ENCODE assay signal across 23 cellular contexts in genomic region chr5:457195-457961, GRCh38. TPM values are rescaled to one million over a fixed set of nuclear protein-coding genes. Genes with fewer than 3 reads are reported as not detected.
A peak's percentile ranks its signal among the peaks of the same experiment; 100 is the strongest.
DNase-seq lines count a peak whose midpoint lies in the region; FAIRE-seq and TF ChIP-seq lines count a peak whose summit lies in the region.
"Had no signal": no experiment of that assay in that cellular context is flagged by ENCODE, and none has a peak within 500 bp of the region (broad histone marks: within the 10 kb centered on the region; RNA-seq: fewer than 3 reads in every experiment).

No MANE protein-coding gene starts in this region.

- no peaks in the 10 kb centered on the region for H3K27me3 Mint-ChIP-seq in activated CD4-positive, alpha-beta memory T cell treated with anti-CD3 and anti-CD28 coated beads for 36 hours
- no peaks in the 10 kb centered on the region for H3K27me3 Mint-ChIP-seq in activated CD4-positive, alpha-beta memory T cell treated with anti-CD3 and anti-CD28 coated beads, Interleukin-2, amount 10 ng/mL, durations not matched to agents 7 days and 5 days
- H3K27me3 Mint-ChIP-seq in glutamatergic neuron (ENCODE audit: unreplicated experiment), result peaks cover 5% of the 10 kb centered on the region
- H3K27me3 Mint-ChIP-seq: activated CD4-positive, alpha-beta T cell treated with anti-CD3 and anti-CD28 coated beads, Interleukin-2, amount 10 ng/mL, durations not matched to agents 24 days and 14 days; B cell had no signal

- WGBS in tibial nerve, 2 donors, result 90 to 96% methylated on average over 18 to 19 of the region's 19 CpGs

- H3K4me3 ChIP-seq in tibial nerve (no peak overlapping the region), OCI-LY7 (ENCODE audit: low read depth, low read length, poor library complexity, severe bottlenecking) (no peak overlapping the region)
- H3K4me3 ChIP-seq: esophagus muscularis mucosa, stomach had no signal

- H3K36me3 Mint-ChIP-seq in activated CD4-positive, alpha-beta memory T cell treated with anti-CD3 and anti-CD28 coated beads for 36 hours, result peaks cover 66% of the 10 kb centered on the region
- peaks cover 87% of the 10 kb centered on the region for H3K36me3 Mint-ChIP-seq in activated CD4-positive, alpha-beta memory T cell treated with anti-CD3 and anti-CD28 coated beads, Interleukin-2, amount 10 ng/mL, durations not matched to agents 7 days and 5 days (ENCODE audit: low read depth)
- H3K36me3 Mint-ChIP-seq in glutamatergic neuron (ENCODE audit: unreplicated experiment), result peaks cover 28% of the 10 kb centered on the region

- BruUV-seq in OCI-LY7 (replicated peaks; lab: Mats Ljungman, UMichigan), result no TSS peak

- no peaks in the 10 kb centered on the region for H3K9me2 ChIP-seq in OCI-LY7 (ENCODE audit: insufficient read depth, low read length)

- TF ChIP-seq CTCF in glutamatergic neuron (IDR thresholded peaks at IDR 0.05; ENCODE audit: partially characterized antibody, unreplicated experiment) (no peak), tibial nerve (IDR thresholded peaks at IDR 0.05) (no peak), OCI-LY7 (conservative IDR thresholded peaks at IDR 0.05; ENCODE audit: low read length) (no peak)

- H3K9me3 ChIP-seq in tibial nerve (peaks cover 0 to 5% (median 1%) of the 10 kb centered on the region in 4 donors), OCI-LY7 (ENCODE audit: low read length) (peaks cover 3% of the 10 kb centered on the region; the same call in 1 of the 2 replicates)
- H3K9me3 ChIP-seq: neutrophil had no signal

- CTCF ChIA-PET in activated CD4-positive, alpha-beta memory T cell treated with anti-CD3 and anti-CD28 coated beads for 36 hours (lab: Charles Lee), result interaction anchor here (2.8 kb wide), 1 partner anchor 11 kb away, joined by 18 read pairs; no protein-coding TSS in a partner anchor
- CTCF ChIA-PET in activated CD4-positive, alpha-beta memory T cell treated with anti-CD3 and anti-CD28 coated beads, Interleukin-2, amount 10 ng/mL, durations not matched to agents 7 days and 5 days (lab: Charles Lee), result no interaction called here
- CTCF ChIA-PET in OCI-LY7 (lab: Charles Lee; ENCODE audit: unreplicated experiment), result no interaction called here

- H3K27ac ChIP-seq in tibial nerve, result no peak overlapping the region
- no peak overlapping the region for H3K27ac ChIP-seq in OCI-LY7 (ENCODE audit: low read depth, low read length, poor library complexity, severe bottlenecking)
- H3K27ac ChIP-seq: esophagus muscularis mucosa, neutrophil, stomach had no signal

- TF ChIP-seq EP300 in tibial nerve (IDR thresholded peaks at IDR 0.05), result no peak

- peaks cover 60% of the 10 kb centered on the region for H3K4me1 Mint-ChIP-seq in activated CD4-positive, alpha-beta memory T cell treated with anti-CD3 and anti-CD28 coated beads for 36 hours (ENCODE audit: low read depth)
- peaks cover 60% of the 10 kb centered on the region for H3K4me1 Mint-ChIP-seq in activated CD4-positive, alpha-beta memory T cell treated with anti-CD3 and anti-CD28 coated beads, Interleukin-2, amount 10 ng/mL, durations not matched to agents 7 days and 5 days
- H3K4me1 Mint-ChIP-seq in glutamatergic neuron (ENCODE audit: low read depth, unreplicated experiment), result no peaks in the 10 kb centered on the region

- peaks cover 6% of the 10 kb centered on the region for H3K9me3 Mint-ChIP-seq in activated CD4-positive, alpha-beta memory T cell treated with anti-CD3 and anti-CD28 coated beads for 36 hours
- H3K9me3 Mint-ChIP-seq in activated CD4-positive, alpha-beta memory T cell treated with anti-CD3 and anti-CD28 coated beads, Interleukin-2, amount 10 ng/mL, durations not matched to agents 7 days and 5 days, result peaks cover 5% of the 10 kb centered on the region
- no peaks in the 10 kb centered on the region for H3K9me3 Mint-ChIP-seq in glutamatergic neuron (ENCODE audit: unreplicated experiment)

- POLR2A ChIA-PET in activated CD4-positive, alpha-beta memory T cell treated with anti-CD3 and anti-CD28 coated beads for 36 hours (lab: Charles Lee), result no interaction called here
- POLR2A ChIA-PET in activated CD4-positive, alpha-beta memory T cell treated with anti-CD3 and anti-CD28 coated beads, Interleukin-2, amount 10 ng/mL, durations not matched to agents 7 days and 5 days (lab: Charles Lee), result interaction anchor here (0.9 kb wide), 1 partner anchor 10 kb away, joined by 3 read pairs; no protein-coding TSS in a partner anchor
- POLR2A ChIA-PET in OCI-LY7 (lab: Charles Lee), result no interaction called here

- no peaks in the 10 kb centered on the region for H3K27me3 ChIP-seq in tibial nerve
- H3K27me3 ChIP-seq: esophagus muscularis mucosa, neutrophil, stomach had no signal

- H2AFZ ChIP-seq in OCI-LY7 (ENCODE audit: low read length), result no peak overlapping the region

- no peak for TF ChIP-seq POLR2A in tibial nerve (IDR thresholded peaks at IDR 0.05)

- no peaks in the 10 kb centered on the region for H4K20me1 ChIP-seq in OCI-LY7 (ENCODE audit: insufficient read depth, low read length)

- intact Hi-C loops in activated CD4-positive, alpha-beta memory T cell treated with anti-CD3 and anti-CD28 coated beads for 36 hours (cut with micrococcal nuclease), result loop anchor here (5.0 to 10.0 kb wide), 2 partner anchors 80 to 243 kb away; partner anchors contain the start of genes CCDC127 and SDHA
- intact Hi-C loops in posterior vena cava (cut with DNase I) (no loop called here), OCI-LY7 (cut with micrococcal nuclease; ENCODE audit: unreplicated experiment) (no loop called here)

- peak; percentile 33 for FAIRE-seq in HTR-8/SVneo (lab: Jason Lieb, UNC)
- FAIRE-seq: frontal cortex had no signal

- peaks cover 4% of the 10 kb centered on the region; the same call in 1 of the 2 replicates for H3K79me2 ChIP-seq in OCI-LY7 (ENCODE audit: insufficient read depth, low read depth, low read length)

- H3K4me3 Mint-ChIP-seq in activated CD4-positive, alpha-beta memory T cell treated with anti-CD3 and anti-CD28 coated beads for 36 hours, result no peak overlapping the region
- H3K4me3 Mint-ChIP-seq in activated CD4-positive, alpha-beta memory T cell treated with anti-CD3 and anti-CD28 coated beads, Interleukin-2, amount 10 ng/mL, durations not matched to agents 7 days and 5 days, result no peak overlapping the region
- no peak overlapping the region for H3K4me3 Mint-ChIP-seq in glutamatergic neuron (ENCODE audit: unreplicated experiment)
- H3K4me3 Mint-ChIP-seq: B cell had no signal

- H3K4me2 ChIP-seq in OCI-LY7 (ENCODE audit: low read length), result no peak overlapping the region

- H3K27ac Mint-ChIP-seq in activated CD4-positive, alpha-beta memory T cell treated with anti-CD3 and anti-CD28 coated beads for 36 hours, result peak overlapping the region; percentile 32
- no peak overlapping the region for H3K27ac Mint-ChIP-seq in activated CD4-positive, alpha-beta memory T cell treated with anti-CD3 and anti-CD28 coated beads, Interleukin-2, amount 10 ng/mL, durations not matched to agents 7 days and 5 days
- no peak overlapping the region for H3K27ac Mint-ChIP-seq in glutamatergic neuron (ENCODE audit: unreplicated experiment)
- H3K27ac Mint-ChIP-seq: B cell had no signal

- H3K4me1 ChIP-seq in tibial nerve (no peaks in the 10 kb centered on the region), OCI-LY7 (ENCODE audit: insufficient read depth, low read length, poor library complexity, severe bottlenecking) (no peaks in the 10 kb centered on the region)
- H3K4me1 ChIP-seq: esophagus muscularis mucosa, stomach had no signal

- H3K36me3 ChIP-seq in tibial nerve, result peaks cover 6 to 100% (median 34%) of the 10 kb centered on the region in 3 donors
- H3K36me3 ChIP-seq in OCI-LY7 (ENCODE audit: insufficient read depth, low read length), result peaks cover 90% of the 10 kb centered on the region

- no peak for DNase-seq in activated CD4-positive, alpha-beta memory T cell treated with anti-CD3 and anti-CD28 coated beads for 36 hours
- no peak for DNase-seq in activated CD4-positive, alpha-beta memory T cell treated with anti-CD3 and anti-CD28 coated beads, Interleukin-2, amount 10 ng/mL, durations not matched to agents 7 days and 5 days
- DNase-seq in HTR-8/SVneo (ENCODE audit: insufficient read length, low spot score) (no peak), glutamatergic neuron (peak; percentile 10), posterior vena cava (ENCODE audit: low spot score) (peak; percentile 66), NCI-H1092 treated with DMSO at 0.1 percent for 48 hours (lab: John Stamatoyannopoulos, UW) (no peak), tibial nerve (ENCODE audit: low spot score in 2 of 2) (no peak), OCI-LY7 (ENCODE audit: low spot score) (no peak)
- DNase-seq: activated CD4-positive, alpha-beta T cell treated with anti-CD3 and anti-CD28 coated beads, Interleukin-2, amount 10 ng/mL, durations not matched to agents 24 days and 14 days; activated naive CD4-positive, alpha-beta T cell treated with anti-CD3 and anti-CD28 coated beads, Interleukin-2, amount 50 U/mL, for 16 hours; DMS53; effector memory CD4-positive, alpha-beta T cell; GF-D8; hypothalamus; MM.1S; NCI-H1694; SIG-M5; T-helper 1 cell had no signal

RNA-seq across cellular contexts. Expression of gene EXOC3, which starts 14.4 kb away (rescaled TPM):
- 10 to 100 TPM; 49.9 to 54.5 TPM for total RNA-seq in activated CD4-positive, alpha-beta memory T cell treated with anti-CD3 and anti-CD28 coated beads for 36 hours
- total RNA-seq in activated CD4-positive, alpha-beta memory T cell treated with anti-CD3 and anti-CD28 coated beads, Interleukin-2, amount 10 ng/mL, durations not matched to agents 7 days and 5 days, result 10 to 100 TPM; 67.7 to 68.8 TPM
- total RNA-seq in glutamatergic neuron (ENCODE audit: unreplicated experiment), result 55.4 TPM
- total RNA-seq in posterior vena cava, result 10 to 100 TPM; 52.6 to 54.2 TPM
- 10 to 100 TPM; 53.5 to 98.4 (median 58.8) TPM for total RNA-seq in tibial nerve
- 27.4 and 31.0 TPM in 2 replicates for total RNA-seq in OCI-LY7 (2014; rRNA removed; shearing (Covaris generic))
- 58.2 and 58.9 TPM in 2 replicates for total RNA-seq in OCI-LY7 (2022)

Comparison
In these comparisons a context has a peak if more than half of its experiments do, and no peak if none do; other contexts are left out.
1. DNase-seq: peak in glutamatergic neuron (single experiment) and posterior vena cava (single experiment); none in activated CD4-positive, alpha-beta memory T cell treated with anti-CD3 and anti-CD28 coated beads for 36 hours (single experiment), activated CD4-positive, alpha-beta memory T cell treated with anti-CD3 and anti-CD28 coated beads, Interleukin-2, amount 10 ng/mL, durations not matched to agents 7 days and 5 days (single experiment), HTR-8/SVneo (single experiment), NCI-H1092 treated with DMSO at 0.1 percent for 48 hours (single experiment), tibial nerve (0 of 2) and OCI-LY7 (single experiment).